Comparison of ENCODE assay signal across 24 cellular contexts in the genomic region with DNA sequence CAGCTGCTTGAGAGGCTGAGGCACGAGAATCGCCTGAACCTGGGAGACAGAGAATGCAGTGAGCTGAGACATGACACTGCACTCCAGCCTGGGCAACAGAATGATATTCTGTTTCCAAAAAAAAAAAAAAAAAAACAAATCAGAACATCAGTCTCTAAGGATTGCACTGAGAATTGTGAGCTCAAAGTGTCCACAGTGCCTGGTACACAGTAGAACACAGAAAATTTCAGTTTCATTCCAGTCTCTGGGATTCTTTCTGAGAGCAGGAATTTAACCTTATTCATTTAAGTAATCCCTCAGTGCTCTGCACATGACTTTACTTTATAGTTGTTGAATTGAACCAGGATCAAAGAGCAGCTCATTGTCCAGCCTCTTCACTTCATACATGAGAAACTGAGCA. TPM values are rescaled to one million over a fixed set of nuclear protein-coding genes. Genes with fewer than 3 reads are reported as not detected.
DNase-seq lines count a peak whose midpoint lies in the region; ATAC-seq and TF ChIP-seq lines count a peak whose summit lies in the region.
"Had no signal": no experiment of that assay in that cellular context is flagged by ENCODE, and none has a peak within 500 bp of the region (broad histone marks: within the 10 kb centered on the region; RNA-seq: fewer than 3 reads in every experiment).

No MANE protein-coding gene starts in this region.

- peaks cover 2% of the 10 kb centered on the region; the same call in 1 of the 2 replicates for H3F3A ChIP-seq in GM23338 (replicated peaks; ENCODE audit: low read depth)

- no peaks in the 10 kb centered on the region for H3K36me3 Mint-ChIP-seq in GM23338 (ENCODE audit: low read depth)
- H3K36me3 Mint-ChIP-seq: CD8-positive, alpha-beta memory T cell had no signal

- H3K27me3 Mint-ChIP-seq in GM23338 (ENCODE audit: insufficient read depth, low read depth, poor library complexity) = peaks cover 25% of the 10 kb centered on the region
- H3K27me3 Mint-ChIP-seq: CD8-positive, alpha-beta memory T cell had no signal

- no peaks in the 10 kb centered on the region for H3K9me3 ChIP-seq in adipocyte (ENCODE audit: control insufficient read depth, low read length)
- no peaks in the 10 kb centered on the region for H3K9me3 ChIP-seq in hepatocyte (ENCODE audit: low read depth)
- H3K9me3 ChIP-seq: MG63 had no signal

- H4K20me1 ChIP-seq in GM23338 (replicated peaks; ENCODE audit: insufficient read depth) = no peaks in the 10 kb centered on the region
- H4K20me1 ChIP-seq in hepatocyte (ENCODE audit: insufficient read depth, poor library complexity, severe bottlenecking) = no peaks in the 10 kb centered on the region

- no peak overlapping the region for H2AFZ ChIP-seq in GM23338
- no peak overlapping the region for H2AFZ ChIP-seq in hepatocyte
- H2AFZ ChIP-seq: PC-9 had no signal

- H3K4me2 ChIP-seq in GM23338 (no peak overlapping the region), hepatocyte (no peak overlapping the region)

- peaks cover 17% of the 10 kb centered on the region for H3K4me1 Mint-ChIP-seq in GM23338

- no peak overlapping the region for H3K4me3 Mint-ChIP-seq in GM23338
- H3K4me3 Mint-ChIP-seq: H9 had no signal

- H3K27ac Mint-ChIP-seq in GM23338 = no peak overlapping the region
- H3K27ac Mint-ChIP-seq: CD8-positive, alpha-beta memory T cell had no signal

- H3K4me1 ChIP-seq in GM23338 (ENCODE audit: insufficient read depth) (peaks cover 11% of the 10 kb centered on the region; the same call in 1 of the 2 replicates), adipocyte (ENCODE audit: control insufficient read depth, insufficient read depth, low read length) (peaks cover 6% of the 10 kb centered on the region), hepatocyte (ENCODE audit: insufficient read depth) (peaks cover under 1% of the 10 kb centered on the region)

- H3K4me3 ChIP-seq in GM23338 (no peak overlapping the region), adipocyte (ENCODE audit: low read length) (no peak overlapping the region), hepatocyte (no peak overlapping the region)
- H3K4me3 ChIP-seq: MG63 had no signal

- no peaks in the 10 kb centered on the region for H3K36me3 ChIP-seq in GM23338 (ENCODE audit: insufficient read depth)
- no peaks in the 10 kb centered on the region for H3K36me3 ChIP-seq in adipocyte (ENCODE audit: control insufficient read depth, insufficient read depth, low read length, severe bottlenecking)
- H3K36me3 ChIP-seq in hepatocyte (replicated peaks; ENCODE audit: insufficient read depth, low read depth) = no peaks in the 10 kb centered on the region
- H3K36me3 ChIP-seq: MG63 had no signal

- no peak for TF ChIP-seq CTCF in GM23338 (conservative IDR thresholded peaks at IDR 0.05; ENCODE audit: low read depth in 2 of 2)
- TF ChIP-seq CTCF in hepatocyte (IDR thresholded peaks at IDR 0.05; ENCODE audit: poor library complexity) = no peak

- H3K9ac ChIP-seq in adipocyte (ENCODE audit: low read length) = peak overlapping the region; percentile 37

- 85% methylated on average over 2 of the region's 2 CpGs for whole genome bisulfite sequencing in hepatocyte (ENCODE audit: low lambda C conversion rate, missing lambda C conversion rate)

- H3K27me3 ChIP-seq in GM23338 (ENCODE audit: insufficient read depth) (peaks cover 7% of the 10 kb centered on the region; the same call in 1 of the 2 replicates), adipocyte (replicated peaks; ENCODE audit: control insufficient read depth, insufficient read depth, low read length) (no peaks in the 10 kb centered on the region), hepatocyte (no peaks in the 10 kb centered on the region)
- H3K27me3 ChIP-seq: MG63 had no signal

- H3K79me2 ChIP-seq in GM23338 (replicated peaks; ENCODE audit: insufficient read depth) (peaks cover 8% of the 10 kb centered on the region), hepatocyte (no peaks in the 10 kb centered on the region)

- no peak for DNase-seq in GM23338 (ENCODE audit: low spot score)
- DNase-seq in adipocyte (ENCODE audit: low read depth) = no peak
- no peak for DNase-seq in hepatocyte (ENCODE audit: low spot score)
- no peak for DNase-seq in sciatic nerve (ENCODE audit: low spot score)
- DNase-seq in GM19240 (ENCODE audit: insufficient read length, low spot score) = no peak
- no peak for DNase-seq in activated CD4-positive, alpha-beta T cell treated with anti-CD3 and anti-CD28 coated beads, Interleukin-2, amount 50 U/mL, for 1 hour
- DNase-seq: C1 segment of cervical spinal cord, DMS 273 treated with DMSO at 0.1 percent for 48 hours, DMS79 treated with DMSO at 0.1 percent for 48 hours, GF-D8, H9, IMR-90, KG1, MG63, NCI-H1105 treated with DMSO at 0.1 percent for 48 hours, NCI-H146, NCI-H1930, NCI-H2107, NCI-H524 treated with DMSO at 0.1 percent for 48 hours, NCI-H774, PC-9, SHP77 had no signal

- no peak for ATAC-seq in GM23338
- ATAC-seq in sciatic nerve = peak; percentile 60
- no peak for ATAC-seq in GM18517 (IDR thresholded peaks at IDR 0.05; ENCODE audit: unreplicated experiment)

- peaks cover 12% of the 10 kb centered on the region; the same call in 2 of the 3 replicates for H3K9me3 Mint-ChIP-seq in GM23338
- H3K9me3 Mint-ChIP-seq: CD8-positive, alpha-beta memory T cell had no signal

- H3K9me2 ChIP-seq in GM23338 (ENCODE audit: insufficient read depth) (0 out of 2 replicates have a peak, but pooled peaks cover 7% of the 10 kb centered on the region), hepatocyte (replicated peaks; ENCODE audit: insufficient read depth) (no peaks in the 10 kb centered on the region)

- 0 out of 2 replicates have a peak overlapping the region, but pooled peaks have one; percentile 32 for H3K27ac ChIP-seq in GM23338 (ENCODE audit: low read depth)
- H3K27ac ChIP-seq in hepatocyte = peak overlapping the region; percentile 58

- intact Hi-C loops in sciatic nerve (cut with DNase I) = no loop called here

TF ChIP-seq in GM23338, 12 proteins besides CTCF, POLR2A, EP300 and RAD21 (continues in another document):
- TF ChIP-seq STAT1 (IDR thresholded peaks at IDR 0.05; ENCODE audit: unreplicated experiment) = no peak

RNA-seq across cellular contexts. Expression of gene GATAD2A, which starts 25.9 kb away (rescaled TPM):
- 123 and 151 TPM in 2 replicates for total RNA-seq in GM23338 (2014; rRNA removed; shearing (Covaris generic))
- polyA plus RNA-seq in GM23338 (2016; fragmentation: Nextera tagmentation; extraction: Ambion mirVana) = 40.0 and 49.2 TPM in 2 replicates
- 28.0 and 35.7 TPM in 2 replicates for total RNA-seq in hepatocyte
- 31.4 and 35.3 TPM in 2 replicates for polyA plus RNA-seq in hepatocyte
- 57.7 TPM for total RNA-seq in sciatic nerve

RNA-seq across cellular contexts. Expression of gene MAU2, which starts 58.9 kb away (rescaled TPM):
- 36.0 and 62.2 TPM in 2 replicates for total RNA-seq in GM23338 (2014; rRNA removed; shearing (Covaris generic))
- polyA plus RNA-seq in GM23338 (2016; fragmentation: Nextera tagmentation; extraction: Ambion mirVana) (18.9 and 20.5 TPM in 2 replicates), hepatocyte (25.3 and 29.0 TPM in 2 replicates)
- total RNA-seq in hepatocyte (21.2 and 31.8 TPM in 2 replicates), sciatic nerve (78.5 TPM)

RNA-seq across cellular contexts. Expression of gene SUGP1, which starts 59.2 kb away (rescaled TPM):
- 31.0 and 38.6 TPM in 2 replicates for total RNA-seq in GM23338 (2014; rRNA removed; shearing (Covaris generic))
- polyA plus RNA-seq in GM23338 (2016; fragmentation: Nextera tagmentation; extraction: Ambion mirVana) = 61.6 and 63.2 TPM in 2 replicates
- 13.1 and 25.8 TPM in 2 replicates for total RNA-seq in hepatocyte
- 43.7 and 57.4 TPM in 2 replicates for polyA plus RNA-seq in hepatocyte
- 43.7 TPM for total RNA-seq in sciatic nerve
